Comparison of ENCODE assay signal across 1 cellular context in the genomic region with DNA sequence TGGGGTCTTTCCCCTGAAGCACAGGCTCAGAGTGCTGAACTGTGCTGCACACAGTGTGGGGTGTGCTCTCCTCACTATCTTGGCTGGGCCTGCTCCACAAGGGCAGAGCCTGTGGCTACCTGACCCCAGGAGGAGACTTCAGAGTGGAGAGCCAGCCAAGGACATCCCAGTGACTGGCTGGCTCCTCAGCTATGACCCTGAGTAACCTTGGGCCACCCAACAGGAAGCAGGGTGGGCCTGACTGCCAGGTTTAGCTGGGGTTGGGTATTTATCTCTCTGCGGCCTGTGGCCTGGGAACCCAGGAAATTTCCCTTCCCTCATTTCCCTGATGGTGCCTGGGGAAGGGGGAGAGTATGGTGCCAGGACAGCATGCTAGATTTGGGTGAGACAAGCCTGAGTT.
TF ChIP-seq lines count a peak whose summit lies in the region.

No MANE protein-coding gene starts in this region.

TF ChIP-seq in GM12878, 131 proteins besides CTCF, POLR2A, EP300 and RAD21:
- TF ChIP-seq PAX8 (IDR thresholded peaks at IDR 0.05) (no peak), CREM (IDR thresholded peaks at IDR 0.05; ENCODE audit: low read depth) (no peak), NFYA (IDR thresholded peaks at IDR 0.05; ENCODE audit: borderline replicate concordance, low read depth, low read length) (no peak)
TF ChIP-seq in GM12878: peak in this region for 0.
